1 cellular context compared by ENCODE assay signal in genomic region chr6:142235247-142235646, GRCh38.
TF ChIP-seq lines count a peak whose summit lies in the region.

No MANE protein-coding gene starts in this region.

TF ChIP-seq in HepG2, 621 proteins besides CTCF, POLR2A, EP300 and RAD21 (continued from another document):
- TF ChIP-seq TFAP4 (IDR thresholded peaks at IDR 0.05; ENCODE audit: borderline replicate concordance, low read depth) (0 out of 2 replicates have a peak, but pooled peaks have one; percentile 26), ZNF280B (CRISPR knock-in tag; IDR thresholded peaks at IDR 0.05; ENCODE audit: borderline replicate concordance) (no peak), SRSF1 (optimal IDR thresholded peaks at IDR 0.05; ENCODE audit: low read depth, low read length) (no peak), FOXK1 (CRISPR knock-in tag; IDR thresholded peaks at IDR 0.05; ENCODE audit: borderline replicate concordance, low read depth) (no peak), TCF7 (IDR thresholded peaks at IDR 0.05; ENCODE audit: low read depth) (peak; percentile 45; the same call in 1 of the 2 replicates), ZBTB37 (CRISPR knock-in tag; IDR thresholded peaks at IDR 0.05) (no peak), FOXA1 (IDR thresholded peaks at IDR 0.05) (no peak), FOXA1 (CRISPR knock-in tag; IDR thresholded peaks at IDR 0.05) (0 out of 2 replicates have a peak, but pooled peaks have one; percentile 17)
